8 cellular contexts compared by ENCODE assay signal in the genomic region with DNA sequence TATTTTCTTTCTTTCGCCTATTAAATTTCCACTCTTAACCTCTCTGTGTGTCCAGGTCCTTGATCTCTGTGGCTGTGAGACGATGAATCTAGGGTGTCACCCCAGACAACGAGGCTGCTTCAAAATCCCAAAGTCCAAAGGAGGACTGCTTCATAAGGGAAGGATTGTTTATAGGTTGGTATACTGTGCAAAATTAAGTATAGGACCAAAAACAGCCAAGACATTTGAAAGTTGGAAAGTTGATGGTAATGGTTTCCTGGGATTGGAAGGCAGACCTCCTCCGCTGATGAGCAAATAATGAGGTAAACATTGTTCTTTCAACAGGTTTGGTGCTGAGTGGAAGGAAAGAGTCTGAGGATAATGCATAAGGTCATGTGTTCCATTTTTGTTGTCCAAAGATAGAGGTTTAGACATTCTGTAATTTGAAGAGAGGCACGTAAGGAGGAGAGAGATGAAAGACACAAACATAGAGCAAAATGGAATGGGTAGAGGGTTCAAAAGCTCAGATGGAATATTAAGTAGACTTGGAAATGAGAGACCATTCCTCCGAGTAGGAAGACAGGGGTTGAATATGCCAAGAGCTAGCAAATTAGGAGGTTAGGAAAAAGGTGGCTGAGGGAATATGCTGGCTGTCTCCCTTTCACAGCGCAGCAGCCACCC. TPM values are rescaled to one million over a fixed set of nuclear protein-coding genes. Genes with fewer than 3 reads are reported as not detected.
DNase-seq lines count a peak whose midpoint lies in the region; ATAC-seq, FAIRE-seq and TF ChIP-seq lines count a peak whose summit lies in the region.
"Had no signal": no experiment of that assay in that cellular context is flagged by ENCODE, and none has a peak within 500 bp of the region (broad histone marks: within the 10 kb centered on the region; RNA-seq: fewer than 3 reads in every experiment).

No MANE protein-coding gene starts in this region.

- H3T11ph ChIP-seq in H9 (ENCODE audit: low read length) = no peak overlapping the region

- no peak overlapping the region for H2AFZ ChIP-seq in H9 (ENCODE audit: low read length)

- no peak for FAIRE-seq in small intestine (lab: Jason Lieb, UNC)
- FAIRE-seq: colon had no signal

- H2BK20ac ChIP-seq in H9 (ENCODE audit: low read depth, low read length, poor library complexity, severe bottlenecking) = no peak overlapping the region

- no peak overlapping the region for H4K8ac ChIP-seq in H9 (replicated peaks; ENCODE audit: insufficient read length, low read depth, low read length)

- H2BK12ac ChIP-seq in H9 (ENCODE audit: insufficient read length, low read depth, low read length) = no peak overlapping the region

- H4K91ac ChIP-seq in H9 (ENCODE audit: insufficient read length, low read depth, low read length) = no peak overlapping the region

- H3K27me3 Mint-ChIP-seq in H9 (ENCODE audit: low read depth) = peaks cover 40% of the 10 kb centered on the region

- no peak overlapping the region for H3K4ac ChIP-seq in H9 (ENCODE audit: low read depth, low read length)

- peaks cover 8% of the 10 kb centered on the region for H3K23me2 ChIP-seq in H9 (ENCODE audit: insufficient read length, low read depth, low read length, poor library complexity, severe bottlenecking)

- no peak overlapping the region for H3K23ac ChIP-seq in H9 (ENCODE audit: insufficient read length, low read depth, low read length)

- no peaks in the 10 kb centered on the region for H3K79me2 ChIP-seq in H9 (ENCODE audit: insufficient read depth, low read length)

- H2AK5ac ChIP-seq in H9 (ENCODE audit: insufficient read length, low read length) = no peak overlapping the region

- no peak overlapping the region for H2BK15ac ChIP-seq in H9 (ENCODE audit: low read depth, low read length)

- H3K9me3 ChIP-seq in H9 (ENCODE audit: control insufficient read depth, low read depth, low read length) (no peaks in the 10 kb centered on the region), SK-N-MC (ENCODE audit: low read depth, low read length) (no peaks in the 10 kb centered on the region), small intestine (ENCODE audit: control insufficient read depth, low read depth) (no peaks in the 10 kb centered on the region)

- no peaks in the 10 kb centered on the region for H4K20me1 ChIP-seq in H9 (ENCODE audit: control insufficient read depth, insufficient read depth, insufficient read length)

- no peak overlapping the region for H3K56ac ChIP-seq in H9 (ENCODE audit: insufficient read length, low read depth, low read length)

- no peak overlapping the region; the same call in 1 of the 2 replicates for H3K14ac ChIP-seq in H9 (ENCODE audit: insufficient read depth, low read length)

- H3K4me3 ChIP-seq in SK-N-MC (peak overlapping the region; percentile 94), fibroblast of mammary gland (ENCODE audit: control insufficient read depth, low read depth, low read length) (peak overlapping the region; percentile 84), small intestine (ENCODE audit: low read depth in 1 of 2, low read length in 2 of 2) (peak overlapping the region in 1 of 2 donors; percentile 53)

- peak overlapping the region; percentile 93 for H3K4me2 ChIP-seq in H9 (ENCODE audit: insufficient read depth, insufficient read length, low read length)

- no peak overlapping the region for H3K9ac ChIP-seq in H9 (ENCODE audit: extremely low read depth, insufficient read length, low read length)
- H3K9ac ChIP-seq in SK-N-MC (ENCODE audit: insufficient read length) = peak overlapping the region; percentile 83

- H3K27me3 ChIP-seq in H9 (ENCODE audit: insufficient read depth, low read length) (no peaks in the 10 kb centered on the region; the same call in 1 of the 2 replicates), small intestine (ENCODE audit: control insufficient read depth in 2 of 2, insufficient read depth in 2 of 2, low read length in 2 of 2) (no peaks in the 10 kb centered on the region)

- no peak overlapping the region for H2BK120ac ChIP-seq in H9 (ENCODE audit: low read depth, low read length, poor library complexity, severe bottlenecking)

- ATAC-seq in HG03571 (IDR thresholded peaks at IDR 0.05; ENCODE audit: unreplicated experiment) = no peak
- no peak for ATAC-seq in HG03175 (IDR thresholded peaks at IDR 0.05; ENCODE audit: unreplicated experiment)

- peak overlapping the region; percentile 87 to 93 for H3K4me3 Mint-ChIP-seq in H9

- H3K4me1 ChIP-seq in H9 (ENCODE audit: insufficient read depth, low read length) (peaks cover 7% of the 10 kb centered on the region; the same call in 1 of the 2 replicates), small intestine (ENCODE audit: control insufficient read depth in 2 of 2, insufficient read depth in 1 of 2, low read depth in 1 of 2, low read length in 1 of 2) (no peaks in the 10 kb centered on the region)

- no peaks in the 10 kb centered on the region for H3K36me3 ChIP-seq in SK-N-MC (ENCODE audit: insufficient read depth, low read length)
- H3K36me3 ChIP-seq in small intestine (ENCODE audit: control insufficient read depth in 2 of 2, insufficient read depth in 2 of 2, low read length in 2 of 2) = no peaks in the 10 kb centered on the region

- H3K18ac ChIP-seq in H9 (ENCODE audit: insufficient read length, low read depth, low read length) = no peak overlapping the region

- TF ChIP-seq CTCF in H9 (conservative IDR thresholded peaks at IDR 0.05) (no peak), fibroblast of mammary gland (conservative IDR thresholded peaks at IDR 0.05; ENCODE audit: control insufficient read depth, insufficient read depth, low read depth, low read length) (no peak)

- no peak overlapping the region for H4K5ac ChIP-seq in H9 (ENCODE audit: insufficient read length, low read depth, low read length)

- no peak overlapping the region for H2BK5ac ChIP-seq in H9 (ENCODE audit: insufficient read length, low read length)

- no peak for DNase-seq in H9
- DNase-seq in SK-N-MC (ENCODE audit: low read depth, low spot score) = no peak
- no peak for DNase-seq in fibroblast of mammary gland (ENCODE audit: low read depth)
- no peak for DNase-seq in small intestine
- DNase-seq in SW 1271 (lab: John Stamatoyannopoulos, UW) = no peak

- H3K27ac ChIP-seq in H9 (ENCODE audit: insufficient read length, low read depth, low read length) (no peak overlapping the region), SK-N-MC (peak overlapping the region; percentile 86; the same call in 1 of the 2 replicates), small intestine (ENCODE audit: low read depth in 1 of 2, low read length in 1 of 2) (peak overlapping the region; percentile 61 to 72)

- H3K79me1 ChIP-seq in H9 (ENCODE audit: insufficient read depth, low read depth, low read length, poor library complexity, severe bottlenecking) = no peaks in the 10 kb centered on the region

- no CpG with 5 or more reads among the region's 7 CpGs for WGBS in H9 (ENCODE audit: extremely low coverage, insufficient read length, low lambda C conversion rate)
- WGBS in small intestine, 3 donors = 34 to 56% (median 52%) methylated on average over 7 of the region's 7 CpGs

- no peak overlapping the region; a peak in 1 of 7 replicates for H3K27ac Mint-ChIP-seq in H9

- H3K9me3 Mint-ChIP-seq in H9 = peaks cover 4% of the 10 kb centered on the region in 2 experiments; a peak in 4 of 5 replicates

- peaks cover 0 to 1% (median 0%) of the 10 kb centered on the region in 3 experiments; a peak in 2 of 7 replicates for H3K36me3 Mint-ChIP-seq in H9 (ENCODE audit: insufficient read depth in 1 of 3, low read depth in 3 of 3)

- H3K4me1 Mint-ChIP-seq in H9 = peaks cover 31 to 33% of the 10 kb centered on the region in 2 experiments

RNA-seq across cellular contexts. Expression of gene ZNF311, which starts 24.8 kb away (rescaled TPM):
- 0.57 and 0.68 TPM in 2 replicates for total RNA-seq in H9 (2021)
- polyA plus RNA-seq in small intestine = 1 to 10 TPM in 1 of 3 donors, under 1 TPM in 2; 0.27 to 1.1 (median 0.61) TPM

RNA-seq across cellular contexts. Expression of gene TRIM27, which starts 56.5 kb away (rescaled TPM):
- 93.1 and 98.2 TPM in 2 replicates for total RNA-seq in H9 (2021)
- 10 to 100 TPM; 30.5 to 42.0 (median 31.3) TPM for polyA plus RNA-seq in small intestine
